In the genomic region with DNA sequence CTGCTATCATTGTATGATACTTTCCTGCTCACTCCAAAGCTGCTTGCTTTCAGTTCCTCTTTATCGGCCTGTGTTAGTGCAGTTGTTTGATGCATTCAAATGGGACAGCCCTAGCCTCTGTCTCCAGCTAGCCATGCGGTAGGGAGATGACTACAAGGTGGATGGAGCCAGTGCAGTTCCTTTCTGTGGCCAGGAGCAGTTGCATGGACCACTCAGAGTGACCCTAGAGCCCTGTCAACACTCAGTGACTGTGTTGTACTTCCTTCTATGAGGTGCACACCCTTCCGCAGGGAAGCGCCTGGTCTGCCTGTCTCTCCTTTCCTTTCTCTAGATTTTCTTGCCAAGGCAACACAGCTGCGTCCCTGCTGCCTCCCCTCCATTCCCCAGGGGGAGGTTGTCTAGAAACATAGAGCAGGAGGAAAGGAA, we compare ENCODE assay signal across 11 cellular contexts. TPM values are rescaled to one million over a fixed set of nuclear protein-coding genes. Genes with fewer than 3 reads are reported as not detected.
A peak's percentile ranks its signal among the peaks of the same experiment; 100 is the strongest.
DNase-seq lines count a peak whose midpoint lies in the region; ATAC-seq and TF ChIP-seq lines count a peak whose summit lies in the region.
"Had no signal": no experiment of that assay in that cellular context is flagged by ENCODE, and none has a peak within 500 bp of the region (broad histone marks: within the 10 kb centered on the region; RNA-seq: fewer than 3 reads in every experiment).

No MANE protein-coding gene starts in this region.

- H3K4me1 ChIP-seq in lower lobe of right lung: no peaks in the 10 kb centered on the region
- H3K4me1 ChIP-seq in Caco-2: no peaks in the 10 kb centered on the region

- TF ChIP-seq CTCF in lower lobe of right lung (IDR thresholded peaks at IDR 0.05) (no peak), Caco-2 (IDR thresholded peaks at IDR 0.05; ENCODE audit: insufficient read depth in 1 of 2, low read depth in 1 of 2, low read length in 1 of 2, severe bottlenecking in 1 of 2, unreplicated experiment in 1 of 2) (no peak)

- H3K27me3 Mint-ChIP-seq in Caco-2 (ENCODE audit: insufficient read depth, unreplicated experiment): peaks cover 3% of the 10 kb centered on the region

- H3K27me3 ChIP-seq in lower lobe of right lung (ENCODE audit: low read depth) (no peaks in the 10 kb centered on the region), Caco-2 (replicated peaks; ENCODE audit: control insufficient read depth, insufficient read depth, low read length) (no peaks in the 10 kb centered on the region)
- H3K27me3 ChIP-seq: cardiac muscle cell, right lobe of liver had no signal

- intact Hi-C loops in lower lobe of right lung (cut with DNase I) (no loop called here), Caco-2 (cut with micrococcal nuclease; ENCODE audit: unreplicated experiment) (no loop called here)

- CTCF ChIA-PET in Caco-2 (lab: Charles Lee): no interaction called here

- H3K4me1 Mint-ChIP-seq in Caco-2 (ENCODE audit: low read depth, unreplicated experiment): no peaks in the 10 kb centered on the region
- H3K4me1 Mint-ChIP-seq: activated CD4-positive, alpha-beta T cell treated with anti-CD3 and anti-CD28 coated beads for 36 hours had no signal

- no peak overlapping the region for H3K4me3 ChIP-seq in lower lobe of right lung
- no peak overlapping the region for H3K4me3 ChIP-seq in Caco-2 (ENCODE audit: low read depth, low read length)
- H3K4me3 ChIP-seq: cardiac muscle cell, right lobe of liver had no signal

- no peak overlapping the region for H3K27ac Mint-ChIP-seq in Caco-2 (ENCODE audit: unreplicated experiment)
- H3K27ac Mint-ChIP-seq: activated CD4-positive, alpha-beta T cell treated with anti-CD3 and anti-CD28 coated beads for 36 hours had no signal

- POLR2A ChIA-PET in Caco-2 (lab: Charles Lee): no interaction called here

- H3K27ac ChIP-seq in lower lobe of right lung: no peak overlapping the region
- H3K27ac ChIP-seq: cardiac muscle cell, right lobe of liver had no signal

- H3K4me3 Mint-ChIP-seq in Caco-2 (ENCODE audit: unreplicated experiment): no peak overlapping the region
- H3K4me3 Mint-ChIP-seq: activated CD4-positive, alpha-beta T cell treated with anti-CD3 and anti-CD28 coated beads for 36 hours had no signal

- no TSS peak for BruUV-seq in Caco-2 (replicated peaks; lab: Mats Ljungman, UMichigan)

- no peaks in the 10 kb centered on the region for H3K9me3 ChIP-seq in lower lobe of right lung
- no peaks in the 10 kb centered on the region for H3K9me3 ChIP-seq in Caco-2
- H3K9me3 ChIP-seq: right lobe of liver had no signal

- peak; percentile 96 for ATAC-seq in HG02588 (IDR thresholded peaks at IDR 0.05; ENCODE audit: unreplicated experiment)
- ATAC-seq in HG03571 (IDR thresholded peaks at IDR 0.05; ENCODE audit: unreplicated experiment): peak; percentile 93
- no peak for ATAC-seq in lower lobe of right lung
- ATAC-seq: activated CD4-positive, alpha-beta T cell treated with anti-CD3 and anti-CD28 coated beads for 36 hours had no signal

- H3K36me3 ChIP-seq in lower lobe of right lung (no peaks in the 10 kb centered on the region), Caco-2 (ENCODE audit: control insufficient read depth, insufficient read depth, low read length) (no peaks in the 10 kb centered on the region)
- H3K36me3 ChIP-seq: cardiac muscle cell, right lobe of liver had no signal

- DNase-seq in GM19238 (ENCODE audit: insufficient read length, low spot score) (peak; percentile 3), retina (peak; percentile 16), COLO668 (lab: John Stamatoyannopoulos, UW; ENCODE audit: unreplicated experiment) (no peak), NCI-H510A (lab: John Stamatoyannopoulos, UW) (no peak), lower lobe of right lung (no peak), Caco-2 (no peak)
- DNase-seq: activated CD4-positive, alpha-beta T cell treated with anti-CD3 and anti-CD28 coated beads for 36 hours; right lobe of liver had no signal

- peaks cover 6% of the 10 kb centered on the region for H3K36me3 Mint-ChIP-seq in Caco-2 (ENCODE audit: insufficient read depth, unreplicated experiment)

- peaks cover 17% of the 10 kb centered on the region for H3K9me3 Mint-ChIP-seq in Caco-2 (ENCODE audit: unreplicated experiment)

RNA-seq across cellular contexts. Expression of a gene that starts 33.8 kb away (rescaled TPM):
- total RNA-seq in lower lobe of right lung: 28.7 TPM
- total RNA-seq in Caco-2 (2022): 0.14 and 0.20 TPM in 2 replicates

Comparison
In these comparisons a context has a peak if more than half of its experiments do, and no peak if none do; other contexts are left out.
1. DNase-seq: peak in GM19238 (single experiment) and retina (single experiment); none in COLO668 (single experiment), NCI-H510A (single experiment), lower lobe of right lung (single experiment) and Caco-2 (0 of 2).
2. ATAC-seq: peak in HG02588 (single experiment) and HG03571 (single experiment); none in lower lobe of right lung (0 of 2).
3. RNA of a gene that starts 33.8 kb away (total RNA-seq): 28.7 TPM in lower lobe of right lung (single experiment); 0.14 to 0.20 TPM in Caco-2; every median in the first group is over 10 times any median in the second.